In genomic region chr6:35718354-35718695, GRCh38 we compare ENCODE assay signal across 1 cellular context.
TF ChIP-seq lines count a peak whose summit lies in the region.

No MANE protein-coding gene starts in this region.

TF ChIP-seq in WTC11, 78 proteins besides CTCF, POLR2A, EP300 and RAD21 (continued from another document):
- TF ChIP-seq ZSCAN18 (CRISPR knock-in tag; IDR thresholded peaks at IDR 0.05) = no peak
- no peak for TF ChIP-seq ZMAT4 (CRISPR knock-in tag; IDR thresholded peaks at IDR 0.05)
- no peak for TF ChIP-seq SOX15 (CRISPR knock-in tag; IDR thresholded peaks at IDR 0.05)
- no peak for TF ChIP-seq USF1 (CRISPR knock-in tag; IDR thresholded peaks at IDR 0.05)
